Comparison of ENCODE assay signal across 8 cellular contexts in genomic region chr11:65555693-65556231, GRCh38. TPM values are rescaled to one million over a fixed set of nuclear protein-coding genes. Genes with fewer than 3 reads are reported as not detected.
DNase-seq lines count a peak whose midpoint lies in the region; ATAC-seq and TF ChIP-seq lines count a peak whose summit lies in the region.

No MANE protein-coding gene starts in this region.

- H3K27me3 Mint-ChIP-seq in GM23338 (ENCODE audit: insufficient read depth, low read depth, poor library complexity) (peaks cover 47% of the 10 kb centered on the region), T-helper 17 cell (no peaks in the 10 kb centered on the region), H9 (ENCODE audit: low read depth) (peaks cover 62% of the 10 kb centered on the region)

- H3K4me3 ChIP-seq in GM23338 = no peak overlapping the region
- peak overlapping the region in 1 of 4 donors; percentile 10 for H3K4me3 ChIP-seq in esophagus squamous epithelium
- H3K4me3 ChIP-seq in gastrocnemius medialis = no peak overlapping the region

- H3K36me3 Mint-ChIP-seq in GM23338 (ENCODE audit: low read depth) = no peaks in the 10 kb centered on the region; the same call in 2 of the 3 replicates
- H3K36me3 Mint-ChIP-seq in T-helper 17 cell (ENCODE audit: low read depth) = no peaks in the 10 kb centered on the region
- H3K36me3 Mint-ChIP-seq in H9 (ENCODE audit: insufficient read depth in 1 of 3, low read depth in 3 of 3) = no peaks in the 10 kb centered on the region

- H3K23ac ChIP-seq in H9 (ENCODE audit: insufficient read length, low read depth, low read length) = no peak overlapping the region

- no peak overlapping the region for H2BK15ac ChIP-seq in H9 (ENCODE audit: low read depth, low read length)

- no peaks in the 10 kb centered on the region for H3K9me2 ChIP-seq in GM23338 (ENCODE audit: insufficient read depth)

- no peak overlapping the region for H4K91ac ChIP-seq in H9 (ENCODE audit: insufficient read length, low read depth, low read length)

- H3F3A ChIP-seq in GM23338 (replicated peaks; ENCODE audit: low read depth) = peaks cover 30% of the 10 kb centered on the region; the same call in 1 of the 2 replicates

- H2AFZ ChIP-seq in GM23338 (no peak overlapping the region), H9 (ENCODE audit: low read length) (no peak overlapping the region)

- no peaks in the 10 kb centered on the region for H3K36me3 ChIP-seq in GM23338 (ENCODE audit: insufficient read depth)
- H3K36me3 ChIP-seq in esophagus squamous epithelium = peaks cover 0 to 31% (median 0%) of the 10 kb centered on the region in 3 donors
- H3K36me3 ChIP-seq in gastrocnemius medialis = no peaks in the 10 kb centered on the region

- H3K9me3 ChIP-seq in T-helper 17 cell (ENCODE audit: control insufficient read depth, low read length, poor library complexity, severe bottlenecking) (no peaks in the 10 kb centered on the region), esophagus squamous epithelium (no peaks in the 10 kb centered on the region), gastrocnemius medialis (no peaks in the 10 kb centered on the region), H9 (ENCODE audit: control insufficient read depth, low read depth, low read length) (no peaks in the 10 kb centered on the region)

- no peak overlapping the region for H3K14ac ChIP-seq in H9 (ENCODE audit: insufficient read depth, low read length)

- H3K4me3 Mint-ChIP-seq in GM23338 (peak overlapping the region; percentile 17; the same call in 1 of the 3 replicates), T-helper 17 cell (peak overlapping the region; percentile 91), H9 (peak overlapping the region in 1 of 2 experiments; percentile 62; a peak in 3 of 5 replicates)

- in situ Hi-C loops in gastrocnemius medialis (cut with MboI; ENCODE audit: low sequenced_read_pairs in 4 of 4) = no loop called here

- H2BK12ac ChIP-seq in H9 (ENCODE audit: insufficient read length, low read depth, low read length) = no peak overlapping the region

- no peak overlapping the region for H2BK120ac ChIP-seq in H9 (ENCODE audit: low read depth, low read length, poor library complexity, severe bottlenecking)

- no peak overlapping the region for H3K18ac ChIP-seq in H9 (ENCODE audit: insufficient read length, low read depth, low read length)

- H3K79me2 ChIP-seq in GM23338 (replicated peaks; ENCODE audit: insufficient read depth) (no peaks in the 10 kb centered on the region), H9 (ENCODE audit: insufficient read depth, low read length) (no peaks in the 10 kb centered on the region)

- TF ChIP-seq CTCF in GM23338 (conservative IDR thresholded peaks at IDR 0.05; ENCODE audit: low read depth in 2 of 2) = no peak
- no peak for TF ChIP-seq CTCF in esophagus squamous epithelium (IDR thresholded peaks at IDR 0.05)
- TF ChIP-seq CTCF in gastrocnemius medialis (IDR thresholded peaks at IDR 0.05 in 4 of 5, conservative IDR thresholded peaks at IDR 0.05 in 1 of 5) = no peak
- no peak for TF ChIP-seq CTCF in H9 (conservative IDR thresholded peaks at IDR 0.05)

- peaks cover 64% of the 10 kb centered on the region for H3K27me3 ChIP-seq in GM23338 (ENCODE audit: insufficient read depth)
- H3K27me3 ChIP-seq in esophagus squamous epithelium = no peaks in the 10 kb centered on the region
- H3K27me3 ChIP-seq in gastrocnemius medialis = no peaks in the 10 kb centered on the region
- no peaks in the 10 kb centered on the region; the same call in 1 of the 2 replicates for H3K27me3 ChIP-seq in H9 (ENCODE audit: insufficient read depth, low read length)

- no peak overlapping the region for H4K5ac ChIP-seq in H9 (ENCODE audit: insufficient read length, low read depth, low read length)

- H3K4me1 Mint-ChIP-seq in GM23338 (peaks cover 63% of the 10 kb centered on the region), T-helper 17 cell (peaks cover 63% of the 10 kb centered on the region), H9 (peaks cover 57 to 70% of the 10 kb centered on the region in 2 experiments)

- no peak overlapping the region for H2BK5ac ChIP-seq in H9 (ENCODE audit: insufficient read length, low read length)

- no peaks in the 10 kb centered on the region for H3K79me1 ChIP-seq in H9 (ENCODE audit: insufficient read depth, low read depth, low read length, poor library complexity, severe bottlenecking)

- no peak overlapping the region for H2BK20ac ChIP-seq in H9 (ENCODE audit: low read depth, low read length, poor library complexity, severe bottlenecking)

- H4K8ac ChIP-seq in H9 (replicated peaks; ENCODE audit: insufficient read length, low read depth, low read length) = no peak overlapping the region

- H3K4me1 ChIP-seq in GM23338 (ENCODE audit: insufficient read depth) = peaks cover 42% of the 10 kb centered on the region
- H3K4me1 ChIP-seq in esophagus squamous epithelium = peaks cover 54 to 99% (median 69%) of the 10 kb centered on the region in 3 donors
- H3K4me1 ChIP-seq in gastrocnemius medialis = peaks cover 47 to 49% of the 10 kb centered on the region in 2 donors
- H3K4me1 ChIP-seq in H9 (ENCODE audit: insufficient read depth, low read length) = peaks cover 11% of the 10 kb centered on the region; the same call in 1 of the 2 replicates

- H3K27ac ChIP-seq in GM23338 (ENCODE audit: low read depth) = no peak overlapping the region
- peak overlapping the region; percentile 16 to 95 (median 92) for H3K27ac ChIP-seq in esophagus squamous epithelium
- H3K27ac ChIP-seq in gastrocnemius medialis = peak overlapping the region; percentile 95 to 99 (median 97)
- H3K27ac ChIP-seq in H9 (ENCODE audit: insufficient read length, low read depth, low read length) = no peak overlapping the region

- H3K9ac ChIP-seq in H9 (ENCODE audit: extremely low read depth, insufficient read length, low read length) = no peak overlapping the region

- no peaks in the 10 kb centered on the region for H3K9me3 Mint-ChIP-seq in GM23338
- no peaks in the 10 kb centered on the region; a peak in 1 of 5 replicates for H3K9me3 Mint-ChIP-seq in H9

- H4K20me1 ChIP-seq in GM23338 (replicated peaks; ENCODE audit: insufficient read depth) = no peaks in the 10 kb centered on the region
- H4K20me1 ChIP-seq in H9 (ENCODE audit: control insufficient read depth, insufficient read depth, insufficient read length) = no peaks in the 10 kb centered on the region

- WGBS in esophagus squamous epithelium, 2 donors = 67% methylated on average over 1 of the region's 6 CpGs; no CpG with 5 or more reads in 1 of the 2 donors
- no CpG with 5 or more reads among the region's 6 CpGs for WGBS in H9 (ENCODE audit: extremely low coverage, insufficient read length, low lambda C conversion rate)

- H3K27ac Mint-ChIP-seq in GM23338 (no peak overlapping the region), T-helper 17 cell (peak overlapping the region; percentile 96), H9 (no peak overlapping the region)

- H3K56ac ChIP-seq in H9 (ENCODE audit: insufficient read length, low read depth, low read length) = no peak overlapping the region

- TF ChIP-seq POLR2A in esophagus squamous epithelium (IDR thresholded peaks at IDR 0.05) (no peak), gastrocnemius medialis (IDR thresholded peaks at IDR 0.05) (peak in 1 of 2 donors; percentile 8)

- ATAC-seq in GM23338 (no peak), T-helper 17 cell (no peak), gastrocnemius medialis (peak in 1 of 2 donors; percentile 6), HG02763 (IDR thresholded peaks at IDR 0.05; ENCODE audit: unreplicated experiment) (no peak)

- H3T11ph ChIP-seq in H9 (ENCODE audit: low read length) = no peak overlapping the region

- H2AK5ac ChIP-seq in H9 (ENCODE audit: insufficient read length, low read length) = no peak overlapping the region

- no peaks in the 10 kb centered on the region for H3K23me2 ChIP-seq in H9 (ENCODE audit: insufficient read length, low read depth, low read length, poor library complexity, severe bottlenecking)

- no peak for DNase-seq in GM23338 (ENCODE audit: low spot score)
- DNase-seq in T-helper 17 cell = no peak
- DNase-seq in esophagus squamous epithelium (lab: John Stamatoyannopoulos, UW) = no peak
- DNase-seq in gastrocnemius medialis = peak in 1 of 2 donors; percentile 80
- DNase-seq in H9 = no peak
- no peak for DNase-seq in NCI-H774 (lab: John Stamatoyannopoulos, UW)
- no peak for DNase-seq in stimulated activated CD4-positive, alpha-beta T cell treated with anti-CD3 and anti-CD28 coated beads, Interleukin-12 subunit alpha, Interleukin-12 subunit beta, amount 100 ng/mL, for 4 hours

- no peak overlapping the region for H3K4me2 ChIP-seq in GM23338
- H3K4me2 ChIP-seq in H9 (ENCODE audit: insufficient read depth, insufficient read length, low read length) = no peak overlapping the region

- no peak overlapping the region for H3K4ac ChIP-seq in H9 (ENCODE audit: low read depth, low read length)

- intact Hi-C loops in esophagus squamous epithelium (cut with DNase I) = no loop called here
- intact Hi-C loops in gastrocnemius medialis (cut with DNase I; ENCODE audit: low total_unique reads) = no loop called here

RNA-seq across cellular contexts. Expression of gene LTBP3, which starts 2.4 kb away (rescaled TPM):
- total RNA-seq in GM23338 (2014; rRNA removed; shearing (Covaris generic)) = 29.2 and 29.8 TPM in 2 replicates
- 9.5 and 11.9 TPM in 2 replicates for polyA plus RNA-seq in GM23338 (2016; fragmentation: Nextera tagmentation; extraction: Ambion mirVana)
- total RNA-seq in T-helper 17 cell = 100 to 1,000 TPM; 123 to 187 TPM
- total RNA-seq in esophagus squamous epithelium = 10 to 100 TPM; 28.1 to 87.5 (median 54.0) TPM
- total RNA-seq in gastrocnemius medialis = 10 to 100 TPM; 18.5 to 56.6 (median 35.6) TPM
- total RNA-seq in H9 (2021) = 10.6 and 12.1 TPM in 2 replicates

RNA-seq across cellular contexts. Expression of gene ZNRD2, which starts 14.5 kb away (rescaled TPM):
- 78.1 and 78.6 TPM in 2 replicates for total RNA-seq in GM23338 (2014; rRNA removed; shearing (Covaris generic))
- polyA plus RNA-seq in GM23338 (2016; fragmentation: Nextera tagmentation; extraction: Ambion mirVana) = 140 and 148 TPM in 2 replicates
- total RNA-seq in T-helper 17 cell = 10 to 100 TPM; 30.3 to 39.0 TPM
- total RNA-seq in esophagus squamous epithelium = 10 to 100 TPM; 33.2 to 48.0 (median 40.0) TPM
- 10 to 100 TPM; 54.7 to 99.4 (median 75.3) TPM for total RNA-seq in gastrocnemius medialis
- 43.7 and 45.8 TPM in 2 replicates for total RNA-seq in H9 (2021)

RNA-seq across cellular contexts. Expression of gene FAM89B, which starts 16.6 kb away (rescaled TPM):
- total RNA-seq in GM23338 (2014; rRNA removed; shearing (Covaris generic)) = 16.0 and 18.2 TPM in 2 replicates
- polyA plus RNA-seq in GM23338 (2016; fragmentation: Nextera tagmentation; extraction: Ambion mirVana) = 13.0 and 13.9 TPM in 2 replicates
- total RNA-seq in T-helper 17 cell = 10 to 100 TPM; 41.2 to 44.4 TPM
- 10 to 100 TPM; 12.0 to 44.1 (median 23.9) TPM for total RNA-seq in esophagus squamous epithelium
- 100 to 1,000 TPM in 3 of 4 donors, 10 to 100 TPM in 1; 86.6 to 154 (median 119) TPM for total RNA-seq in gastrocnemius medialis
- 20.0 and 21.7 TPM in 2 replicates for total RNA-seq in H9 (2021)

RNA-seq across cellular contexts. Expression of gene EHBP1L1, which starts 20.1 kb away (rescaled TPM):
- 10.9 and 12.6 TPM in 2 replicates for total RNA-seq in GM23338 (2014; rRNA removed; shearing (Covaris generic))
- polyA plus RNA-seq in GM23338 (2016; fragmentation: Nextera tagmentation; extraction: Ambion mirVana) = 1.4 and 2.9 TPM in 2 replicates
- total RNA-seq in T-helper 17 cell (100 to 1,000 TPM; 123 to 152 TPM), esophagus squamous epithelium (100 to 1,000 TPM in 1 of 4 donors, 10 to 100 TPM in 3; 46.5 to 101 (median 87.4) TPM), gastrocnemius medialis (100 to 1,000 TPM; 191 to 374 (median 250) TPM), H9 (2021) (13.8 and 14.5 TPM in 2 replicates)

RNA-seq across cellular contexts. Expression of gene SCYL1, which starts 30.9 kb away (rescaled TPM):
- total RNA-seq in GM23338 (2014; rRNA removed; shearing (Covaris generic)) = 55.1 and 66.1 TPM in 2 replicates
- 52.7 and 61.7 TPM in 2 replicates for polyA plus RNA-seq in GM23338 (2016; fragmentation: Nextera tagmentation; extraction: Ambion mirVana)
- total RNA-seq in T-helper 17 cell (10 to 100 TPM; 56.6 to 61.7 TPM), esophagus squamous epithelium (10 to 100 TPM; 40.6 to 63.3 (median 52.6) TPM), gastrocnemius medialis (100 to 1,000 TPM; 120 to 162 (median 133) TPM), H9 (2021) (54.7 and 56.0 TPM in 2 replicates)

Comparison
In these comparisons a context has a peak if more than half of its experiments do, and no peak if none do; other contexts are left out.
1. H3K27ac ChIP-seq: peak in esophagus squamous epithelium (4 of 4) and gastrocnemius medialis (4 of 4); none in GM23338 (single experiment) and H9 (single experiment).